ENCODE assay signal across 12 cellular contexts in genomic region chr1:107474877-107475612, GRCh38.
DNase-seq lines count a peak whose midpoint lies in the region; ATAC-seq and TF ChIP-seq lines count a peak whose summit lies in the region.
"Had no signal": no experiment of that assay in that cellular context is flagged by ENCODE, and none has a peak within 500 bp of the region (broad histone marks: within the 10 kb centered on the region; RNA-seq: fewer than 3 reads in every experiment).

No MANE protein-coding gene starts in this region.

- no peak overlapping the region for H3K4me3 Mint-ChIP-seq in effector memory CD8-positive, alpha-beta T cell
- no peak overlapping the region for H3K4me3 Mint-ChIP-seq in WTC11
- H3K4me3 Mint-ChIP-seq: natural killer cell treated with Interleukin-12 subunit alpha and Interleukin-12 subunit beta and Interleukin-15 and Interleukin-18, amount 100 ng/mL, for 72 hours had no signal

- H3K27ac Mint-ChIP-seq in effector memory CD8-positive, alpha-beta T cell, result no peak overlapping the region
- no peak overlapping the region for H3K27ac Mint-ChIP-seq in WTC11
- H3K27ac Mint-ChIP-seq: natural killer cell treated with Interleukin-12 subunit alpha and Interleukin-12 subunit beta and Interleukin-15 and Interleukin-18, amount 100 ng/mL, for 72 hours had no signal

- intact Hi-C loops in uterus (cut with DNase I; ENCODE audit: low total_unique reads), result no loop called here

- no peaks in the 10 kb centered on the region for H3K9me3 ChIP-seq in adipocyte (ENCODE audit: control insufficient read depth, low read length)
- no peaks in the 10 kb centered on the region for H3K9me3 ChIP-seq in uterus
- H3K9me3 ChIP-seq: tibial artery had no signal

- no peak overlapping the region for H3K4me3 ChIP-seq in adipocyte (ENCODE audit: low read length)
- no peak overlapping the region for H3K4me3 ChIP-seq in uterus
- H3K4me3 ChIP-seq: tibial artery had no signal

- no peak for TF ChIP-seq POLR2A in uterus (IDR thresholded peaks at IDR 0.05)

- H3K36me3 Mint-ChIP-seq in effector memory CD8-positive, alpha-beta T cell (ENCODE audit: insufficient read depth), result no peaks in the 10 kb centered on the region
- no peaks in the 10 kb centered on the region for H3K36me3 Mint-ChIP-seq in WTC11
- H3K36me3 Mint-ChIP-seq: natural killer cell treated with Interleukin-12 subunit alpha and Interleukin-12 subunit beta and Interleukin-15 and Interleukin-18, amount 100 ng/mL, for 72 hours had no signal

- TF ChIP-seq CTCF in uterus (IDR thresholded peaks at IDR 0.05) (no peak), WTC11 (IDR thresholded peaks at IDR 0.05) (no peak)

- peaks cover 29 to 30% of the 10 kb centered on the region in 2 donors for H3K27me3 Mint-ChIP-seq in effector memory CD8-positive, alpha-beta T cell
- no peaks in the 10 kb centered on the region for H3K27me3 Mint-ChIP-seq in WTC11 (ENCODE audit: low read depth)

- H3K4me1 Mint-ChIP-seq in effector memory CD8-positive, alpha-beta T cell (ENCODE audit: low read depth in 2 of 2), result no peaks in the 10 kb centered on the region
- H3K4me1 Mint-ChIP-seq in WTC11, result no peaks in the 10 kb centered on the region

- CTCF ChIA-PET in WTC11 (lab: Charles Lee), result no interaction called here

- H3K9me3 Mint-ChIP-seq in effector memory CD8-positive, alpha-beta T cell, result no peaks in the 10 kb centered on the region
- peaks cover 6% of the 10 kb centered on the region; the same call in 1 of the 2 replicates for H3K9me3 Mint-ChIP-seq in WTC11
- H3K9me3 Mint-ChIP-seq: natural killer cell treated with Interleukin-12 subunit alpha and Interleukin-12 subunit beta and Interleukin-15 and Interleukin-18, amount 100 ng/mL, for 72 hours had no signal

- no peak overlapping the region for H3K9ac ChIP-seq in adipocyte (ENCODE audit: low read length)

- H3K4me1 ChIP-seq in adipocyte (ENCODE audit: control insufficient read depth, insufficient read depth, low read length), result peaks cover 10% of the 10 kb centered on the region
- H3K4me1 ChIP-seq in uterus, result no peaks in the 10 kb centered on the region
- H3K4me1 ChIP-seq: tibial artery had no signal

- ATAC-seq in GM18498 (IDR thresholded peaks at IDR 0.05; ENCODE audit: unreplicated experiment) (peak; percentile 83), GM21360 (IDR thresholded peaks at IDR 0.05; ENCODE audit: unreplicated experiment) (peak; percentile 89), HG03103 (IDR thresholded peaks at IDR 0.05; ENCODE audit: low read depth, unreplicated experiment) (peak; percentile 80), WTC11 (no peak)
- no peak for ATAC-seq in effector memory CD8-positive, alpha-beta T cell (replicated peaks)

- H3K36me3 ChIP-seq in adipocyte (ENCODE audit: control insufficient read depth, insufficient read depth, low read length, severe bottlenecking) (no peaks in the 10 kb centered on the region), uterus (no peaks in the 10 kb centered on the region)
- H3K36me3 ChIP-seq: tibial artery had no signal

- DNase-seq in adipocyte (ENCODE audit: low read depth), result peak; percentile 28
- no peak for DNase-seq in effector memory CD8-positive, alpha-beta T cell
- no peak for DNase-seq in NCI-H2081 (lab: John Stamatoyannopoulos, UW)
- no peak for DNase-seq in uterus
- no peak for DNase-seq in WTC11 (ENCODE audit: low spot score)
- DNase-seq: activated CD4-positive, alpha-beta T cell treated with anti-CD3 and anti-CD28 coated beads, Interleukin-2, amount 50 U/mL, for 48 hours; NCI-H1694; tibial artery had no signal

- POLR2A ChIA-PET in WTC11 (lab: Charles Lee), result no interaction called here

- H3K27ac ChIP-seq in uterus, result no peak overlapping the region
- H3K27ac ChIP-seq: tibial artery had no signal

- H3K27me3 ChIP-seq in adipocyte (replicated peaks; ENCODE audit: control insufficient read depth, insufficient read depth, low read length) (no peaks in the 10 kb centered on the region), uterus (no peaks in the 10 kb centered on the region)

TF ChIP-seq in WTC11, 78 proteins besides CTCF, POLR2A, EP300 and RAD21 (continues in another document):
- TF ChIP-seq ATF1 (CRISPR knock-in tag; IDR thresholded peaks at IDR 0.05) (no peak), USF1 (CRISPR knock-in tag; IDR thresholded peaks at IDR 0.05) (no peak), JAZF1 (CRISPR knock-in tag; IDR thresholded peaks at IDR 0.05) (no peak), RELA (CRISPR knock-in tag; IDR thresholded peaks at IDR 0.05; ENCODE audit: borderline replicate concordance) (no peak), CDX4 (CRISPR knock-in tag; IDR thresholded peaks at IDR 0.05; ENCODE audit: borderline replicate concordance) (no peak), FOXP4 (CRISPR knock-in tag; IDR thresholded peaks at IDR 0.05) (no peak), E2F1 (CRISPR knock-in tag; IDR thresholded peaks at IDR 0.05) (no peak), CBFB (CRISPR knock-in tag; IDR thresholded peaks at IDR 0.05; ENCODE audit: low read depth) (no peak), TCF7 (CRISPR knock-in tag; IDR thresholded peaks at IDR 0.05; ENCODE audit: low read depth) (no peak), ZBTB21 (CRISPR knock-in tag; IDR thresholded peaks at IDR 0.05; ENCODE audit: borderline replicate concordance) (no peak), ZNF671 (CRISPR knock-in tag; IDR thresholded peaks at IDR 0.05) (no peak), USF2 (CRISPR knock-in tag; IDR thresholded peaks at IDR 0.05) (no peak), GTF2I (CRISPR knock-in tag; conservative IDR thresholded peaks at IDR 0.05) (no peak), JUN (CRISPR knock-in tag; IDR thresholded peaks at IDR 0.05) (no peak), MXD4 (CRISPR knock-in tag; IDR thresholded peaks at IDR 0.05; ENCODE audit: borderline replicate concordance) (no peak)
- TF ChIP-seq, protein P1, sequence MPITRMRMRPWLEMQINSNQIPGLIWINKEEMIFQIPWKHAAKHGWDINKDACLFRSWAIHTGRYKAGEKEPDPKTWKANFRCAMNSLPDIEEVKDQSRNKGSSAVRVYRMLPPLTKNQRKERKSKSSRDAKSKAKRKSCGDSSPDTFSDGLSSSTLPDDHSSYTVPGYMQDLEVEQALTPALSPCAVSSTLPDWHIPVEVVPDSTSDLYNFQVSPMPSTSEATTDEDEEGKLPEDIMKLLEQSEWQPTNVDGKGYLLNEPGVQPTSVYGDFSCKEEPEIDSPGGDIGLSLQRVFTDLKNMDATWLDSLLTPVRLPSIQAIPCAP (CRISPR knock-in tag; IDR thresholded peaks at IDR 0.05), result no peak

Comparison
In these comparisons a context has a peak if more than half of its experiments do, and no peak if none do; other contexts are left out.
1. ATAC-seq: peak in GM18498 (single experiment), GM21360 (single experiment) and HG03103 (single experiment); none in effector memory CD8-positive, alpha-beta T cell (single experiment) and WTC11 (single experiment).